In genomic region chr6:117675658-117676301, GRCh38 we compare ENCODE assay signal across 8 cellular contexts. TPM values are rescaled to one million over a fixed set of nuclear protein-coding genes. Genes with fewer than 3 reads are reported as not detected.
A peak's percentile ranks its signal among the peaks of the same experiment; 100 is the strongest.
DNase-seq lines count a peak whose midpoint lies in the region; ATAC-seq and TF ChIP-seq lines count a peak whose summit lies in the region.
"Not testable (repeated sequence)": the region's sequence is repeated elsewhere in the genome, so short reads cannot be mapped to it uniquely, and the experiment has no call there.

No MANE protein-coding gene starts in this region.

- not testable (repeated sequence) for H3K27me3 Mint-ChIP-seq in stimulated activated naive B cell treated with anti-CD40 and anti-IgM and Interleukin-4, amounts not matched to agents 10 μg/mL and 1 μg/mL and 100 μg/mL, for 72 hours

- not testable (repeated sequence) for H3K27me3 ChIP-seq in DOHH2 (ENCODE audit: control insufficient read depth, low read length); SJSA1 (replicated peaks); adipocyte (replicated peaks; ENCODE audit: control insufficient read depth, insufficient read depth, low read length); foreskin keratinocyte; mucosa of stomach (ENCODE audit: control insufficient read depth, insufficient read depth, low read length)

- H3K27ac Mint-ChIP-seq in stimulated activated naive B cell treated with anti-CD40 and anti-IgM and Interleukin-4, amounts not matched to agents 10 μg/mL and 1 μg/mL and 100 μg/mL, for 72 hours, result peak overlapping the region; percentile 97

- H4K20me1 ChIP-seq in DOHH2 (ENCODE audit: control insufficient read depth, insufficient read depth, low read depth, low read length), result peaks cover 12% of the 10 kb centered on the region; the same call in 1 of the 2 replicates

- peak overlapping the region; percentile 88 for H3K9ac ChIP-seq in adipocyte (ENCODE audit: low read length)
- H3K9ac ChIP-seq in mucosa of stomach (ENCODE audit: low read length), result peak overlapping the region; percentile 74

- H3K9me2 ChIP-seq in DOHH2 (replicated peaks; ENCODE audit: control insufficient read depth, low read length), result not testable (repeated sequence)

- not testable (repeated sequence) for H3F3A ChIP-seq in DOHH2 (ENCODE audit: control insufficient read depth, insufficient read depth)

- H3K4me2 ChIP-seq in DOHH2 (ENCODE audit: low read length), result peak overlapping the region; percentile 77

- ATAC-seq in GM21526 (IDR thresholded peaks at IDR 0.05; ENCODE audit: low FRiP score, unreplicated experiment) (peak; percentile 20), HG03196 (IDR thresholded peaks at IDR 0.05; ENCODE audit: unreplicated experiment) (peak; percentile 21), foreskin keratinocyte (peak; percentile 60)
- ATAC-seq in stimulated activated naive B cell treated with anti-CD40 and anti-IgM and Interleukin-4, amounts not matched to agents 10 μg/mL and 1 μg/mL and 100 μg/mL, for 72 hours (replicated peaks), result peak; percentile 50 to 51

- H3K4me1 Mint-ChIP-seq in stimulated activated naive B cell treated with anti-CD40 and anti-IgM and Interleukin-4, amounts not matched to agents 10 μg/mL and 1 μg/mL and 100 μg/mL, for 72 hours, result peaks cover 36 to 57% of the 10 kb centered on the region in 2 donors

- not testable (repeated sequence) for TF ChIP-seq CTCF in DOHH2 (IDR thresholded peaks at IDR 0.05; ENCODE audit: low read depth, low read length, poor library complexity, severe bottlenecking); foreskin keratinocyte (conservative IDR thresholded peaks at IDR 0.05)

- not testable (repeated sequence) for H3K9me3 Mint-ChIP-seq in stimulated activated naive B cell treated with anti-CD40 and anti-IgM and Interleukin-4, amounts not matched to agents 10 μg/mL and 1 μg/mL and 100 μg/mL, for 72 hours

- H3K9me3 ChIP-seq in DOHH2 (ENCODE audit: control insufficient read depth, insufficient read depth, low read length); SJSA1 (replicated peaks); adipocyte (ENCODE audit: control insufficient read depth, low read length); mucosa of stomach (ENCODE audit: control insufficient read depth, low read length): not testable (repeated sequence)

- peaks cover 9 to 29% of the 10 kb centered on the region in 2 donors for H3K36me3 Mint-ChIP-seq in stimulated activated naive B cell treated with anti-CD40 and anti-IgM and Interleukin-4, amounts not matched to agents 10 μg/mL and 1 μg/mL and 100 μg/mL, for 72 hours

- peak overlapping the region; percentile 77 for H3K4me3 ChIP-seq in DOHH2 (ENCODE audit: low read length)
- H3K4me3 ChIP-seq in SJSA1, result peak overlapping the region; percentile 89
- H3K4me3 ChIP-seq in adipocyte (ENCODE audit: low read length), result peak overlapping the region; percentile 90
- peak overlapping the region; percentile 34 for H3K4me3 ChIP-seq in mucosa of stomach (ENCODE audit: low read length)

- H3K4me1 ChIP-seq in DOHH2 (ENCODE audit: control insufficient read depth, low read length), result peaks cover 28% of the 10 kb centered on the region
- H3K4me1 ChIP-seq in SJSA1 (replicated peaks), result not testable (repeated sequence)
- H3K4me1 ChIP-seq in adipocyte (ENCODE audit: control insufficient read depth, insufficient read depth, low read length), result peaks cover 32% of the 10 kb centered on the region
- peaks cover 11% of the 10 kb centered on the region for H3K4me1 ChIP-seq in foreskin keratinocyte
- H3K4me1 ChIP-seq in mucosa of stomach (ENCODE audit: control insufficient read depth, insufficient read depth, low read length), result peaks cover 20% of the 10 kb centered on the region

- peak in 1 of 2 experiments; percentile 38 for DNase-seq in SJSA1 (ENCODE audit: low read depth in 1 of 2, low spot score in 2 of 2)
- DNase-seq in adipocyte (ENCODE audit: low read depth), result peak; percentile 47
- DNase-seq in foreskin keratinocyte, result not testable (repeated sequence)
- DNase-seq in stimulated activated naive B cell treated with anti-CD40 and anti-IgM and Interleukin-4, amounts not matched to agents 10 μg/mL and 1 μg/mL and 100 μg/mL, for 72 hours, result peak; percentile 4

- peaks cover 66% of the 10 kb centered on the region for H3K79me2 ChIP-seq in DOHH2 (ENCODE audit: control insufficient read depth, low read length)

- H3K27ac ChIP-seq in DOHH2 (ENCODE audit: low read depth, low read length); SJSA1: not testable (repeated sequence)
- H3K27ac ChIP-seq in foreskin keratinocyte, result peak overlapping the region; percentile 55

- H3K36me3 ChIP-seq in DOHH2 (ENCODE audit: control insufficient read depth, low read length), result peaks cover 37% of the 10 kb centered on the region
- peaks cover 25% of the 10 kb centered on the region for H3K36me3 ChIP-seq in SJSA1
- H3K36me3 ChIP-seq in adipocyte (ENCODE audit: control insufficient read depth, insufficient read depth, low read length, severe bottlenecking); mucosa of stomach (ENCODE audit: control insufficient read depth, insufficient read depth, low read length): not testable (repeated sequence)

- peak overlapping the region; percentile 91 to 96 for H3K4me3 Mint-ChIP-seq in stimulated activated naive B cell treated with anti-CD40 and anti-IgM and Interleukin-4, amounts not matched to agents 10 μg/mL and 1 μg/mL and 100 μg/mL, for 72 hours

RNA-seq across cellular contexts. Expression of gene NUS1, which starts 0.5 kb away (rescaled TPM):
- total RNA-seq in SJSA1 (2014; rRNA removed; shearing (Covaris generic)), result 13.7 and 17.8 TPM in 2 replicates
- total RNA-seq in foreskin keratinocyte, result 30.8 and 32.3 TPM in 2 replicates
- polyA plus RNA-seq in foreskin keratinocyte, result 16.1 and 18.5 TPM in 2 replicates

Comparison
In these comparisons a context has a peak if more than half of its experiments do, and no peak if none do; other contexts are left out.
1. H3K4me3 ChIP-seq: peak in every context shown above with its lines; median percentile 90 in adipocyte; 89 in SJSA1; 77 in DOHH2; 34 in mucosa of stomach.